In genomic region chr16:2064368-2064945, GRCh38 we compare ENCODE assay signal across 20 cellular contexts. TPM values are rescaled to one million over a fixed set of nuclear protein-coding genes. Genes with fewer than 3 reads are reported as not detected.
DNase-seq lines count a peak whose midpoint lies in the region; ATAC-seq, FAIRE-seq and TF ChIP-seq lines count a peak whose summit lies in the region.
"Had no signal": no experiment of that assay in that cellular context is flagged by ENCODE, and none has a peak within 500 bp of the region (broad histone marks: within the 10 kb centered on the region; RNA-seq: fewer than 3 reads in every experiment).

No MANE protein-coding gene starts in this region.

- ATAC-seq in K562, result no peak
- peak; percentile 39 to 92 (median 64) for ATAC-seq in right lobe of liver
- ATAC-seq: GM12878, GM23338, HCT116 had no signal

- H3K9me1 ChIP-seq in K562 (ENCODE audit: control insufficient read depth, insufficient read depth, low read length), result no peaks in the 10 kb centered on the region

- H3K27me3 ChIP-seq in BLaER1 treated with 17β-estradiol and CSF1 and Interleukin-3, amounts not matched to agents 10 nM and 100 nM, result no peaks in the 10 kb centered on the region
- H3K27me3 ChIP-seq in K562 (ENCODE audit: control insufficient read depth in 2 of 2, insufficient read depth in 2 of 2, low read length in 2 of 2) (no peaks in the 10 kb centered on the region), right lobe of liver (no peaks in the 10 kb centered on the region), smooth muscle cell (ENCODE audit: low read depth) (no peaks in the 10 kb centered on the region)

- H3K9ac ChIP-seq in BLaER1 treated with 17β-estradiol and CSF1 and Interleukin-3, amounts not matched to agents 10 nM and 100 nM, result peak overlapping the region in 7 of 11 experiments; percentile 10 to 53 (median 39); a peak in 10 of 22 replicates
- H3K9ac ChIP-seq in K562 (ENCODE audit: insufficient read depth in 1 of 2, low read depth in 2 of 2, low read length in 2 of 2) (peak overlapping the region in 1 of 2 experiments; percentile 71; a peak in 2 of 4 replicates), smooth muscle cell (ENCODE audit: low read depth) (no peak overlapping the region)

- no peak overlapping the region for H3K27ac ChIP-seq in BLaER1 treated with 17β-estradiol and CSF1 and Interleukin-3, amounts not matched to agents 10 nM and 100 nM
- H3K27ac ChIP-seq in K562 (ENCODE audit: extremely low read depth, low read depth, low read length) (no peak overlapping the region), right lobe of liver (peak overlapping the region in 1 of 3 donors; percentile 36), smooth muscle cell (ENCODE audit: low read depth) (no peak overlapping the region)

- CTCF ChIA-PET in K562 (lab: Yijun Ruan, JAX; ENCODE audit: low intra/inter-chr PET ratio), result no interaction called here

- POLR2A ChIA-PET in K562 (lab: Yijun Ruan, JAX), result interaction anchor here (0.7 kb wide), 1 partner anchor 255 kb away, joined by 3 read pairs; no protein-coding TSS in a partner anchor

- H3K4me1 ChIP-seq in BLaER1 treated with 17β-estradiol and CSF1 and Interleukin-3, amounts not matched to agents 10 nM and 100 nM, result peaks cover 13 to 61% (median 53%) of the 10 kb centered on the region in 10 experiments; a peak in 19 of 20 replicates
- H3K4me1 ChIP-seq in K562 (replicated peaks in 1 of 2; ENCODE audit: control insufficient read depth in 2 of 2, insufficient read depth in 2 of 2, low read length in 2 of 2) (peaks cover 0 to 14% of the 10 kb centered on the region in 2 experiments; a peak in 2 of 5 replicates), right lobe of liver (peaks cover 0 to 8% (median 4%) of the 10 kb centered on the region in 4 donors), smooth muscle cell (ENCODE audit: low read depth) (no peaks in the 10 kb centered on the region)

- TF ChIP-seq POLR2A in K562 (conservative IDR thresholded peaks at IDR 0.05) (no peak), right lobe of liver (IDR thresholded peaks at IDR 0.05) (no peak)

- no peak overlapping the region for H3K4me3 ChIP-seq in BLaER1 treated with 17β-estradiol and CSF1 and Interleukin-3, amounts not matched to agents 10 nM and 100 nM
- H3K4me3 ChIP-seq in K562 (no peak overlapping the region), right lobe of liver (no peak overlapping the region), smooth muscle cell (no peak overlapping the region)
- H3K4me3 ChIP-seq: GM12878, GM23338 had no signal

- FAIRE-seq in K562 (lab: Jason Lieb, UNC), result no peak
- FAIRE-seq: D721Med, GM12878, GM19239 had no signal

- no peaks in the 10 kb centered on the region for H3K9me3 ChIP-seq in BLaER1 treated with 17β-estradiol and CSF1 and Interleukin-3, amounts not matched to agents 10 nM and 100 nM (replicated peaks in 1 of 11)
- H3K9me3 ChIP-seq in K562 (replicated peaks; ENCODE audit: control insufficient read depth, insufficient read depth, low read depth, low read length) (no peaks in the 10 kb centered on the region), right lobe of liver (no peaks in the 10 kb centered on the region), smooth muscle cell (replicated peaks; ENCODE audit: low read depth) (no peaks in the 10 kb centered on the region)

- no TSS peak for BruUV-seq in K562 (replicated peaks; lab: Mats Ljungman, UMichigan)

- TF ChIP-seq RAD21 in K562 (CRISPR knock-in tag; conservative IDR thresholded peaks at IDR 0.05 in 1 of 2, IDR thresholded peaks at IDR 0.05 in 1 of 2), result no peak

- H2AFZ ChIP-seq in K562 (ENCODE audit: low read depth, low read length) (no peak overlapping the region), smooth muscle cell (ENCODE audit: low read depth) (no peak overlapping the region)
- H2AFZ ChIP-seq: GM23338 had no signal

- no peak for TF ChIP-seq CTCF in K562 (IDR thresholded peaks at IDR 0.05 in 2 of 3, conservative IDR thresholded peaks at IDR 0.05 in 1 of 3; ENCODE audit: insufficient read depth in 2 of 3, low read depth in 1 of 3, low read length in 3 of 3)
- TF ChIP-seq CTCF in right lobe of liver (IDR thresholded peaks at IDR 0.05), result no peak
- no peak for TF ChIP-seq CTCF in smooth muscle cell (IDR thresholded peaks at IDR 0.05; ENCODE audit: borderline replicate concordance, insufficient read depth, poor library complexity, severe bottlenecking)

- H3K79me2 ChIP-seq in K562 (ENCODE audit: control insufficient read depth, insufficient read depth, low read length), result no peaks in the 10 kb centered on the region
- no peaks in the 10 kb centered on the region for H3K79me2 ChIP-seq in smooth muscle cell (ENCODE audit: low read depth)

- peaks cover 0 to 55% (median 33%) of the 10 kb centered on the region in 11 experiments; a peak in 17 of 22 replicates for H4K20me1 ChIP-seq in BLaER1 treated with 17β-estradiol and CSF1 and Interleukin-3, amounts not matched to agents 10 nM and 100 nM
- H4K20me1 ChIP-seq in K562 (replicated peaks; ENCODE audit: control insufficient read depth, insufficient read depth, low read length), result no peaks in the 10 kb centered on the region
- no peaks in the 10 kb centered on the region for H4K20me1 ChIP-seq in smooth muscle cell (ENCODE audit: low read depth)

- H3F3A ChIP-seq in smooth muscle cell (ENCODE audit: low read depth), result no peaks in the 10 kb centered on the region

- H3K36me3 ChIP-seq in BLaER1 treated with 17β-estradiol and CSF1 and Interleukin-3, amounts not matched to agents 10 nM and 100 nM, result peaks cover 61 to 90% (median 72%) of the 10 kb centered on the region in 11 experiments
- peaks cover 40% of the 10 kb centered on the region; the same call in 2 of the 3 replicates for H3K36me3 ChIP-seq in K562 (ENCODE audit: control insufficient read depth, insufficient read depth, low read length)
- H3K36me3 ChIP-seq in right lobe of liver, result peaks cover 0 to 57% (median 8%) of the 10 kb centered on the region in 4 donors
- peaks cover 5% of the 10 kb centered on the region for H3K36me3 ChIP-seq in smooth muscle cell (ENCODE audit: low read depth)

- in situ Hi-C loops in K562 (cut with MboI), result no loop called here

- intact Hi-C loops in K562 (cut with micrococcal nuclease), result no loop called here
- intact Hi-C loops in right lobe of liver (cut with DNase I), result loop anchor here in 1 of 2 donors (5.0 kb wide), 1 partner anchor 47 kb away; the partner anchor contains the start of gene NPW

- WGBS in K562 (ENCODE audit: insufficient coverage, low coverage, missing lambda C conversion rate), result 86% methylated on average over 10 of the region's 16 CpGs
- WGBS in right lobe of liver (ENCODE audit: insufficient coverage, low coverage, low lambda C conversion rate, missing lambda C conversion rate), result 34% methylated on average over 4 of the region's 16 CpGs
- WGBS in smooth muscle cell (ENCODE audit: low lambda C conversion rate), result 98% methylated on average over 16 of the region's 16 CpGs

- no peak for DNase-seq in K562 (ENCODE audit: extremely low read depth in 1 of 4, low spot score in 3 of 4)
- peak in 2 of 3 donors; percentile 55 to 82 for DNase-seq in right lobe of liver
- DNase-seq in smooth muscle cell (lab: John Stamatoyannopoulos, UW; ENCODE audit: unreplicated experiment), result no peak
- DNase-seq in activated CD4-positive, alpha-beta T cell treated with anti-CD3 and anti-CD28 coated beads for 48 hours, result no peak
- no peak for DNase-seq in NCI-H1694 (lab: John Stamatoyannopoulos, UW)
- DNase-seq: CD4-positive, alpha-beta T cell; DMS 273 treated with DMSO at 0.1 percent for 48 hours; DMS79; EL; GDM1; H9 had no signal

- no peak for TF ChIP-seq EP300 in K562 (IDR thresholded peaks at IDR 0.05; ENCODE audit: low read length)

- peak overlapping the region in 8 of 11 experiments; percentile 8 to 97 (median 56); a peak in 13 of 22 replicates for H3K4me2 ChIP-seq in BLaER1 treated with 17β-estradiol and CSF1 and Interleukin-3, amounts not matched to agents 10 nM and 100 nM
- H3K4me2 ChIP-seq in K562 (ENCODE audit: insufficient read depth, low read length), result no peak overlapping the region
- no peak overlapping the region for H3K4me2 ChIP-seq in smooth muscle cell
- H3K4me2 ChIP-seq: GM23338 had no signal

RNA-seq across cellular contexts. Expression of gene TSC2, which starts 16.7 kb away (rescaled TPM):
- 274 and 710 TPM in 2 replicates for total RNA-seq in K562 (2011; cell fraction: chromatin; rRNA removed; ENCODE audit: low replicate concordance)
- 311 and 338 TPM in 2 replicates for total RNA-seq in K562 (2011; cell fraction: nucleolus; rRNA removed)
- total RNA-seq in K562 (2011; cell fraction: nucleoplasm; rRNA removed), result 244 and 254 TPM in 2 replicates
- 20.3 and 28.1 TPM in 2 replicates for total RNA-seq in K562 (2014; rRNA removed)
- 15.0 and 20.1 TPM in 2 replicates for total RNA-seq in K562 (2014; rRNA removed; fragmentation: Illumina TruSeq; extraction: Trizol)
- 16.6 and 19.6 TPM in 2 replicates for total RNA-seq in K562 (2015; rRNA removed; fragmentation: Illumina TruSeq; extraction: Trizol)
- 65.8 and 68.1 TPM in 2 replicates for total RNA-seq in K562 (2021)
- polyA plus RNA-seq in K562 (2011; rRNA removed), result 15.5 and 35.5 TPM in 2 replicates
- 21.9 and 33.6 TPM in 2 replicates for polyA plus RNA-seq in K562 (2011; cell fraction: cytosol; rRNA removed)
- 157 and 220 TPM in 2 replicates for polyA plus RNA-seq in K562 (2011; cell fraction: nucleus; rRNA removed)
- polyA plus RNA-seq in K562 (2012), result 46.9 and 75.1 TPM in 2 replicates
- polyA plus RNA-seq in K562 (2014; fragmentation: Illumina TruSeq; extraction: Trizol), result 27.8 and 35.8 TPM in 2 replicates
- polyA plus RNA-seq in K562 (2014; fragmentation: Nextera tagmentation; extraction: Ambion mirVana), result 1 to 10 TPM; 1.3 to 2.3 TPM
- polyA plus RNA-seq in K562 (2014; rRNA removed), result 32.0 and 35.2 TPM in 2 replicates
- polyA minus RNA-seq in K562 (2011; rRNA and poly(A)+ RNA removed), result 41.8 and 43.8 TPM in 2 replicates
- 49.2 and 80.8 TPM in 2 replicates for polyA minus RNA-seq in K562 (2011; cell fraction: cytosol; rRNA and poly(A)+ RNA removed)
- polyA minus RNA-seq in K562 (2011; cell fraction: nucleus; rRNA and poly(A)+ RNA removed), result 48.9 and 58.8 TPM in 2 replicates
- total RNA-seq in right lobe of liver, result 100 to 1,000 TPM in 1 of 6 experiments, 10 to 100 TPM in 5; 25.7 to 124 (median 59.4) TPM
- total RNA-seq in smooth muscle cell, result 29.7 and 64.5 TPM in 2 replicates
- 74.7 and 110 TPM in 2 replicates for polyA plus RNA-seq in smooth muscle cell

RNA-seq across cellular contexts. Expression of gene NTHL1, which starts 16.8 kb away (rescaled TPM):
- total RNA-seq in K562 (2011; cell fraction: chromatin; rRNA removed; ENCODE audit: low replicate concordance), result 7.3 and 19.8 TPM in 2 replicates
- total RNA-seq in K562 (2011; cell fraction: nucleolus; rRNA removed), result 25.7 and 29.0 TPM in 2 replicates
- 12.0 and 20.0 TPM in 2 replicates for total RNA-seq in K562 (2011; cell fraction: nucleoplasm; rRNA removed)
- total RNA-seq in K562 (2014; rRNA removed) (58.8 and 76.7 TPM in 2 replicates), K562 (2014; rRNA removed; fragmentation: Illumina TruSeq; extraction: Trizol) (3.6 and 6.7 TPM in 2 replicates), K562 (2015; rRNA removed; fragmentation: Illumina TruSeq; extraction: Trizol) (27.9 and 30.6 TPM in 2 replicates), K562 (2021) (43.5 and 54.2 TPM in 2 replicates), right lobe of liver (100 to 1,000 TPM in 1 of 6 experiments, 10 to 100 TPM in 5; 12.0 to 127 (median 42.6) TPM), smooth muscle cell (14.6 and 23.8 TPM in 2 replicates)
- polyA plus RNA-seq in K562 (2011; rRNA removed) (17.6 and 27.0 TPM in 2 replicates), K562 (2014; fragmentation: Illumina TruSeq; extraction: Trizol) (11.4 and 20.2 TPM in 2 replicates), K562 (2014; fragmentation: Nextera tagmentation; extraction: Ambion mirVana) (1 to 10 TPM; 1.1 to 4.7 TPM), K562 (2014; rRNA removed) (45.0 and 52.8 TPM in 2 replicates), smooth muscle cell (36.5 and 39.3 TPM in 2 replicates)
- polyA plus RNA-seq in K562 (2011; cell fraction: cytosol; rRNA removed), result 49.2 and 100 TPM in 2 replicates
- 20.3 and 30.8 TPM in 2 replicates for polyA plus RNA-seq in K562 (2011; cell fraction: nucleus; rRNA removed)
- polyA plus RNA-seq in K562 (2012), result 27.8 and 29.2 TPM in 2 replicates
- polyA minus RNA-seq in K562 (2011; rRNA and poly(A)+ RNA removed), result 5.4 and 8.8 TPM in 2 replicates
- polyA minus RNA-seq in K562 (2011; cell fraction: cytosol; rRNA and poly(A)+ RNA removed), result 14.4 and 19.7 TPM in 2 replicates
- polyA minus RNA-seq in K562 (2011; cell fraction: nucleus; rRNA and poly(A)+ RNA removed), result 7.1 TPM in 2 replicates

RNA-seq across cellular contexts. Expression of gene NHERF2, which starts 37.8 kb away (rescaled TPM):
- 6.2 and 27.3 TPM in 2 replicates for total RNA-seq in K562 (2011; cell fraction: chromatin; rRNA removed; ENCODE audit: low replicate concordance)
- 16.4 and 21.7 TPM in 2 replicates for total RNA-seq in K562 (2011; cell fraction: nucleolus; rRNA removed)
- 7.1 and 12.7 TPM in 2 replicates for total RNA-seq in K562 (2011; cell fraction: nucleoplasm; rRNA removed)
- total RNA-seq in K562 (2014; rRNA removed) (23.4 and 34.2 TPM in 2 replicates), K562 (2014; rRNA removed; fragmentation: Illumina TruSeq; extraction: Trizol) (2.0 and 2.6 TPM in 2 replicates), K562 (2015; rRNA removed; fragmentation: Illumina TruSeq; extraction: Trizol) (11.2 and 12.9 TPM in 2 replicates), K562 (2021) (42.0 and 44.1 TPM in 2 replicates), right lobe of liver (100 to 1,000 TPM; 129 to 284 (median 186) TPM), smooth muscle cell (14.4 and 21.8 TPM in 2 replicates)
- polyA plus RNA-seq in K562 (2011; rRNA removed) (12.5 and 16.4 TPM in 2 replicates), K562 (2014; fragmentation: Illumina TruSeq; extraction: Trizol) (8.5 and 24.9 TPM in 2 replicates), K562 (2014; fragmentation: Nextera tagmentation; extraction: Ambion mirVana) (under 1 TPM; 0.15 to 0.38 TPM), K562 (2014; rRNA removed) (29.4 and 29.5 TPM in 2 replicates), smooth muscle cell (40.2 and 56.8 TPM in 2 replicates)
- 20.6 and 61.9 TPM in 2 replicates for polyA plus RNA-seq in K562 (2011; cell fraction: cytosol; rRNA removed)
- 19.3 and 38.5 TPM in 2 replicates for polyA plus RNA-seq in K562 (2011; cell fraction: nucleus; rRNA removed)
- 22.8 and 27.9 TPM in 2 replicates for polyA plus RNA-seq in K562 (2012)
- polyA minus RNA-seq in K562 (2011; rRNA and poly(A)+ RNA removed), result 2.7 and 6.3 TPM in 2 replicates
- 21.2 and 23.6 TPM in 2 replicates for polyA minus RNA-seq in K562 (2011; cell fraction: cytosol; rRNA and poly(A)+ RNA removed)
- polyA minus RNA-seq in K562 (2011; cell fraction: nucleus; rRNA and poly(A)+ RNA removed), result 7.3 and 8.8 TPM in 2 replicates

RNA-seq across cellular contexts. Expression of gene NPW, which starts 44.9 kb away (rescaled TPM):
- 1.9 TPM in 1 of 2 replicates, not detected in the other for total RNA-seq in K562 (2011; cell fraction: chromatin; rRNA removed; ENCODE audit: low replicate concordance)
- total RNA-seq in K562 (2011; cell fraction: nucleolus; rRNA removed), result 7.1 and 10.2 TPM in 2 replicates
- 1.8 and 2.1 TPM in 2 replicates for total RNA-seq in K562 (2011; cell fraction: nucleoplasm; rRNA removed)
- 2.6 and 4.2 TPM in 2 replicates for total RNA-seq in K562 (2014; rRNA removed)
- total RNA-seq in K562 (2014; rRNA removed; fragmentation: Illumina TruSeq; extraction: Trizol), result not detected in 2 replicates
- total RNA-seq in K562 (2015; rRNA removed; fragmentation: Illumina TruSeq; extraction: Trizol), result 0.14 and 0.23 TPM in 2 replicates
- total RNA-seq in K562 (2021), result 3.1 and 4.6 TPM in 2 replicates
- 0.31 and 0.32 TPM in 2 replicates for polyA plus RNA-seq in K562 (2011; rRNA removed)
- polyA plus RNA-seq in K562 (2011; cell fraction: cytosol; rRNA removed), result 0.90 and 6.1 TPM in 2 replicates
- polyA plus RNA-seq in K562 (2011; cell fraction: nucleus; rRNA removed), result 0.66 and 1.5 TPM in 2 replicates
- polyA plus RNA-seq in K562 (2012), result 1.6 and 1.8 TPM in 2 replicates
- polyA plus RNA-seq in K562 (2014; fragmentation: Illumina TruSeq; extraction: Trizol), result not detected in 2 replicates
- not detected for polyA plus RNA-seq in K562 (2014; fragmentation: Nextera tagmentation; extraction: Ambion mirVana)
- polyA plus RNA-seq in K562 (2014; rRNA removed), result 0.85 and 4.0 TPM in 2 replicates
- polyA minus RNA-seq in K562 (2011; rRNA and poly(A)+ RNA removed), result not detected in 2 replicates
- 1.4 and 2.0 TPM in 2 replicates for polyA minus RNA-seq in K562 (2011; cell fraction: cytosol; rRNA and poly(A)+ RNA removed)
- 0.67 and 1.3 TPM in 2 replicates for polyA minus RNA-seq in K562 (2011; cell fraction: nucleus; rRNA and poly(A)+ RNA removed)
- total RNA-seq in right lobe of liver, result 10 to 100 TPM in 2 of 6 experiments, 1 to 10 TPM in 4; 2.7 to 12.3 (median 8.2) TPM
- total RNA-seq in smooth muscle cell, result 13.1 and 30.9 TPM in 2 replicates
- 185 and 193 TPM in 2 replicates for polyA plus RNA-seq in smooth muscle cell
- total RNA-seq: A172 had no signal
- polyA plus RNA-seq: CD14-positive monocyte; CD8-positive, alpha-beta memory T cell had no signal

RNA-seq across cellular contexts. Expression of gene ZNF598, which starts 54.8 kb away (rescaled TPM):
- 32.9 and 115 TPM in 2 replicates for total RNA-seq in K562 (2011; cell fraction: chromatin; rRNA removed; ENCODE audit: low replicate concordance)
- 90.6 and 99.4 TPM in 2 replicates for total RNA-seq in K562 (2011; cell fraction: nucleolus; rRNA removed)
- 37.9 and 42.6 TPM in 2 replicates for total RNA-seq in K562 (2011; cell fraction: nucleoplasm; rRNA removed)
- 39.7 and 50.2 TPM in 2 replicates for total RNA-seq in K562 (2014; rRNA removed)
- 9.7 and 11.1 TPM in 2 replicates for total RNA-seq in K562 (2014; rRNA removed; fragmentation: Illumina TruSeq; extraction: Trizol)
- total RNA-seq in K562 (2015; rRNA removed; fragmentation: Illumina TruSeq; extraction: Trizol), result 29.6 and 33.6 TPM in 2 replicates
- total RNA-seq in K562 (2021), result 114 and 115 TPM in 2 replicates
- 17.1 and 28.0 TPM in 2 replicates for polyA plus RNA-seq in K562 (2011; rRNA removed)
- 35.0 and 75.6 TPM in 2 replicates for polyA plus RNA-seq in K562 (2011; cell fraction: cytosol; rRNA removed)
- 103 and 165 TPM in 2 replicates for polyA plus RNA-seq in K562 (2011; cell fraction: nucleus; rRNA removed)
- 40.3 and 76.1 TPM in 2 replicates for polyA plus RNA-seq in K562 (2012)
- polyA plus RNA-seq in K562 (2014; fragmentation: Illumina TruSeq; extraction: Trizol), result 30.3 and 61.9 TPM in 2 replicates
- polyA plus RNA-seq in K562 (2014; fragmentation: Nextera tagmentation; extraction: Ambion mirVana), result under 1 TPM; 0.11 to 0.39 TPM
- 77.4 and 97.5 TPM in 2 replicates for polyA plus RNA-seq in K562 (2014; rRNA removed)
- 6.6 and 10.0 TPM in 2 replicates for polyA minus RNA-seq in K562 (2011; rRNA and poly(A)+ RNA removed)
- 41.5 and 59.8 TPM in 2 replicates for polyA minus RNA-seq in K562 (2011; cell fraction: cytosol; rRNA and poly(A)+ RNA removed)
- polyA minus RNA-seq in K562 (2011; cell fraction: nucleus; rRNA and poly(A)+ RNA removed), result 23.7 and 27.3 TPM in 2 replicates
- 10 to 100 TPM; 21.6 to 46.4 (median 25.0) TPM for total RNA-seq in right lobe of liver
- 23.2 and 27.2 TPM in 2 replicates for total RNA-seq in smooth muscle cell
- polyA plus RNA-seq in smooth muscle cell, result 27.9 and 32.7 TPM in 2 replicates

Comparison
In these comparisons a context has a peak if more than half of its experiments do, and no peak if none do; other contexts are left out.
1. H3K4me2 ChIP-seq: peak in BLaER1 treated with 17β-estradiol and CSF1 and Interleukin-3, amounts not matched to agents 10 nM and 100 nM (8 of 11); none in K562 (single experiment) and smooth muscle cell (single experiment).
2. DNase-seq: peak in right lobe of liver (2 of 3); none in K562 (0 of 4), smooth muscle cell (single experiment), activated CD4-positive, alpha-beta T cell treated with anti-CD3 and anti-CD28 coated beads for 48 hours (single experiment) and NCI-H1694 (single experiment).